ENCODE assay signal across 15 cellular contexts in the genomic region with DNA sequence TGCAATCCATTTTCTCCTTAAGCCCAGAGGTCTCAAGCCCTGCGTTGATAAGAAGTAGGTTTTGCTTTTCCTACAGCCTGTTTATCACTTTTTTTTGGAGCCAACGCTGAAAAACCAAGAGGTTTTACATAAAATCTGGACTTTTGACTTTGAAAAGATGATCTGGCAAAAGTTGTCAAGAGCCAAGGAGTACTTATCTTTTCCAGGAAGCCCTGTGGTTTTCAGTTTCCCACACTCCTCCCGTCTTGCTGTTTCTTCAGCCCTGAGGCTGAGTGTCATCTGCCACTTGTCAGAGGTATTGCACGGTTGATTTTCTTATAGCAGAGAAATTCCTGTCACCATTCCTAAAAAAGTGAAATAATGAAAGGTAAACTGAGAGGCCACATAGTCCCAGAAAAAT.
A peak's percentile ranks its signal among the peaks of the same experiment; 100 is the strongest.
DNase-seq lines count a peak whose midpoint lies in the region; ATAC-seq and TF ChIP-seq lines count a peak whose summit lies in the region.
"Had no signal": no experiment of that assay in that cellular context is flagged by ENCODE, and none has a peak within 500 bp of the region (broad histone marks: within the 10 kb centered on the region; RNA-seq: fewer than 3 reads in every experiment).

No MANE protein-coding gene starts in this region.

- CTCF ChIA-PET in activated CD4-positive, alpha-beta T cell treated with anti-CD3 and anti-CD28 coated beads for 36 hours (lab: Charles Lee), result no interaction called here
- CTCF ChIA-PET in naive thymus-derived CD4-positive, alpha-beta T cell (lab: Charles Lee), result no interaction called here

- peaks cover 36% of the 10 kb centered on the region for H3K36me3 Mint-ChIP-seq in activated CD4-positive, alpha-beta T cell treated with anti-CD3 and anti-CD28 coated beads for 36 hours (ENCODE audit: low read depth)
- peaks cover 8 to 43% (median 36%) of the 10 kb centered on the region in 5 donors for H3K36me3 Mint-ChIP-seq in naive thymus-derived CD4-positive, alpha-beta T cell

- peak; percentile 29 for DNase-seq in activated CD4-positive, alpha-beta T cell treated with anti-CD3 and anti-CD28 coated beads for 36 hours
- no peak for DNase-seq in activated CD4-positive, alpha-beta T cell treated with anti-CD3 and anti-CD28 coated beads, Interleukin-2, amount 50 U/mL, for 4 hours
- DNase-seq in KBM-7 (peak; percentile 28), astrocyte of the spinal cord (ENCODE audit: low read depth, low spot score) (peak; percentile 3), NCI-H2227 treated with DMSO at 0.1 percent for 48 hours (lab: John Stamatoyannopoulos, UW) (no peak)
- no peak for DNase-seq in naive thymus-derived CD4-positive, alpha-beta T cell
- DNase-seq: activated T-cell treated with anti-CD3 and anti-CD28 coated beads, Interleukin-2, amount 50 U/mL, for 48 hours; cortex of kidney; NCI-H446; nephron progenitor cell; Peyer's patch had no signal

- no peak overlapping the region for H3K4me3 ChIP-seq in astrocyte of the spinal cord (ENCODE audit: low read depth, low read length)
- no peak overlapping the region for H3K4me3 ChIP-seq in naive thymus-derived CD4-positive, alpha-beta T cell (ENCODE audit: low read length)
- H3K4me3 ChIP-seq: A549, Peyer's patch had no signal

- intact Hi-C loops in activated CD4-positive, alpha-beta T cell treated with anti-CD3 and anti-CD28 coated beads for 36 hours (cut with DNase I, micrococcal nuclease), result no loop called here
- intact Hi-C loops in naive thymus-derived CD4-positive, alpha-beta T cell (cut with micrococcal nuclease), result no loop called here

- H3K27ac Mint-ChIP-seq in activated CD4-positive, alpha-beta T cell treated with anti-CD3 and anti-CD28 coated beads for 36 hours, result peak overlapping the region; percentile 40
- H3K27ac Mint-ChIP-seq in naive thymus-derived CD4-positive, alpha-beta T cell, result peak overlapping the region in 8 of 9 donors; percentile 41 to 88 (median 80)
- H3K27ac Mint-ChIP-seq: nephron progenitor cell, type B pancreatic cell had no signal

- no peaks in the 10 kb centered on the region for H3K27me3 Mint-ChIP-seq in activated CD4-positive, alpha-beta T cell treated with anti-CD3 and anti-CD28 coated beads for 36 hours
- no peaks in the 10 kb centered on the region for H3K27me3 Mint-ChIP-seq in naive thymus-derived CD4-positive, alpha-beta T cell
- H3K27me3 Mint-ChIP-seq: type B pancreatic cell had no signal

- peaks cover 8% of the 10 kb centered on the region for H3K9me3 Mint-ChIP-seq in activated CD4-positive, alpha-beta T cell treated with anti-CD3 and anti-CD28 coated beads for 36 hours (ENCODE audit: low read depth)
- peaks cover 0 to 2% (median 0%) of the 10 kb centered on the region in 11 donors for H3K9me3 Mint-ChIP-seq in naive thymus-derived CD4-positive, alpha-beta T cell

- H3K4me1 Mint-ChIP-seq in activated CD4-positive, alpha-beta T cell treated with anti-CD3 and anti-CD28 coated beads for 36 hours, result peaks cover 29% of the 10 kb centered on the region
- peaks cover 9 to 44% (median 26%) of the 10 kb centered on the region in 7 donors for H3K4me1 Mint-ChIP-seq in naive thymus-derived CD4-positive, alpha-beta T cell

- in situ Hi-C loops in KBM-7 (cut with MboI; ENCODE audit: low pct_unique_long_range_greater_than_20kb, low sequenced_read_pairs), result no loop called here
- in situ Hi-C loops in astrocyte of the spinal cord (cut with HindIII; ENCODE audit: low sequenced_read_pairs), result no loop called here

- no peak for ATAC-seq in activated CD4-positive, alpha-beta T cell treated with anti-CD3 and anti-CD28 coated beads for 36 hours
- ATAC-seq in naive thymus-derived CD4-positive, alpha-beta T cell, result no peak
- ATAC-seq in GM18520 (IDR thresholded peaks at IDR 0.05; ENCODE audit: unreplicated experiment) (no peak), HG02885 (IDR thresholded peaks at IDR 0.05; ENCODE audit: poor library complexity, unreplicated experiment) (no peak)
- ATAC-seq: A549 had no signal

- no peaks in the 10 kb centered on the region for H3K27me3 ChIP-seq in naive thymus-derived CD4-positive, alpha-beta T cell (ENCODE audit: control insufficient read depth in 2 of 2, insufficient read depth in 2 of 2, low read length in 2 of 2)
- H3K27me3 ChIP-seq: Peyer's patch had no signal

- H3K4me3 Mint-ChIP-seq in activated CD4-positive, alpha-beta T cell treated with anti-CD3 and anti-CD28 coated beads for 36 hours, result no peak overlapping the region
- H3K4me3 Mint-ChIP-seq in naive thymus-derived CD4-positive, alpha-beta T cell, result peak overlapping the region in 7 of 10 donors; percentile 11 to 72 (median 56)
- H3K4me3 Mint-ChIP-seq: nephron progenitor cell, type B pancreatic cell had no signal

- peak overlapping the region; percentile 33 for H3K27ac ChIP-seq in naive thymus-derived CD4-positive, alpha-beta T cell (ENCODE audit: low read depth, low read length)
- H3K27ac ChIP-seq: A549, Peyer's patch had no signal

- no peaks in the 10 kb centered on the region for H3K36me3 ChIP-seq in naive thymus-derived CD4-positive, alpha-beta T cell (ENCODE audit: control insufficient read depth in 2 of 3, insufficient read depth in 3 of 3, low read length in 3 of 3)

- POLR2A ChIA-PET in activated CD4-positive, alpha-beta T cell treated with anti-CD3 and anti-CD28 coated beads for 36 hours (lab: Charles Lee), result no interaction called here
- POLR2A ChIA-PET in naive thymus-derived CD4-positive, alpha-beta T cell (lab: Charles Lee), result no interaction called here

- no peaks in the 10 kb centered on the region for H3K9me3 ChIP-seq in naive thymus-derived CD4-positive, alpha-beta T cell (ENCODE audit: control insufficient read depth in 2 of 3, low read length in 3 of 3)
- H3K9me3 ChIP-seq: A549, Peyer's patch had no signal

- peaks cover 0 to 9% of the 10 kb centered on the region in 2 donors for H3K4me1 ChIP-seq in naive thymus-derived CD4-positive, alpha-beta T cell (ENCODE audit: control insufficient read depth in 2 of 2, insufficient read depth in 2 of 2, low read length in 2 of 2)
- H3K4me1 ChIP-seq: A549, Peyer's patch had no signal

- no peak for TF ChIP-seq CTCF in astrocyte of the spinal cord (IDR thresholded peaks at IDR 0.05; ENCODE audit: low read depth, low read length)

Comparison
In these comparisons a context has a peak if more than half of its experiments do, and no peak if none do; other contexts are left out.
1. DNase-seq: peak in activated CD4-positive, alpha-beta T cell treated with anti-CD3 and anti-CD28 coated beads for 36 hours (single experiment), KBM-7 (single experiment) and astrocyte of the spinal cord (single experiment); none in activated CD4-positive, alpha-beta T cell treated with anti-CD3 and anti-CD28 coated beads, Interleukin-2, amount 50 U/mL, for 4 hours (0 of 2), naive thymus-derived CD4-positive, alpha-beta T cell (0 of 9) and NCI-H2227 treated with DMSO at 0.1 percent for 48 hours (single experiment).